ENCODE assay signal across 13 cellular contexts in genomic region chr2:62217980-62218379, GRCh38. TPM values are rescaled to one million over a fixed set of nuclear protein-coding genes. Genes with fewer than 3 reads are reported as not detected.
A peak's percentile ranks its signal among the peaks of the same experiment; 100 is the strongest.
DNase-seq lines count a peak whose midpoint lies in the region; ATAC-seq, FAIRE-seq and TF ChIP-seq lines count a peak whose summit lies in the region.
"Had no signal": no experiment of that assay in that cellular context is flagged by ENCODE, and none has a peak within 500 bp of the region (broad histone marks: within the 10 kb centered on the region; RNA-seq: fewer than 3 reads in every experiment).

No MANE protein-coding gene starts in this region.

- H3K4me1 ChIP-seq in astrocyte (ENCODE audit: insufficient read depth, low read length) (peaks cover 19% of the 10 kb centered on the region), kidney (ENCODE audit: control insufficient read depth in 1 of 2, insufficient read depth in 1 of 2, low read depth in 1 of 2, low read length in 2 of 2) (peaks cover 50 to 53% of the 10 kb centered on the region in 2 donors), thyroid gland (peaks cover 18 to 63% of the 10 kb centered on the region in 2 donors)

- intact Hi-C loops in kidney (cut with DNase I) (no loop called here), thyroid gland (cut with DNase I) (no loop called here), Calu3 (cut with micrococcal nuclease; ENCODE audit: unreplicated experiment) (no loop called here)

- BruUV-seq in Calu3 (replicated peaks; lab: Mats Ljungman, UMichigan): no TSS peak

- H2AFZ ChIP-seq in astrocyte (ENCODE audit: low read depth, low read length): no peak overlapping the region

- H3K9me3 Mint-ChIP-seq in activated T-cell treated with anti-CD3 and anti-CD28 coated beads, Interleukin-2, amount 50 U/mL, for 72 hours: no peaks in the 10 kb centered on the region
- H3K9me3 Mint-ChIP-seq in astrocyte (ENCODE audit: unreplicated experiment) (peaks cover 8% of the 10 kb centered on the region), Calu3 (ENCODE audit: low read depth, unreplicated experiment) (no peaks in the 10 kb centered on the region)

- peak overlapping the region in 1 of 2 donors; percentile 23 for H3K4me3 Mint-ChIP-seq in activated T-cell treated with anti-CD3 and anti-CD28 coated beads, Interleukin-2, amount 50 U/mL, for 72 hours
- H3K4me3 Mint-ChIP-seq in astrocyte (ENCODE audit: unreplicated experiment) (peak overlapping the region; percentile 60), Calu3 (ENCODE audit: low read depth, unreplicated experiment) (no peak overlapping the region)

- no peaks in the 10 kb centered on the region for H3K36me3 ChIP-seq in astrocyte (ENCODE audit: insufficient read depth, low read length)
- peaks cover 0 to 3% of the 10 kb centered on the region in 2 donors for H3K36me3 ChIP-seq in kidney (ENCODE audit: control insufficient read depth in 1 of 2, insufficient read depth in 2 of 2, low read length in 2 of 2)
- H3K36me3 ChIP-seq in thyroid gland: peaks cover 1 to 5% of the 10 kb centered on the region in 2 donors

- peak overlapping the region; percentile 31 for H3K27ac Mint-ChIP-seq in activated T-cell treated with anti-CD3 and anti-CD28 coated beads, Interleukin-2, amount 50 U/mL, for 72 hours
- H3K27ac Mint-ChIP-seq in astrocyte (ENCODE audit: unreplicated experiment): peak overlapping the region; percentile 91
- no peak overlapping the region for H3K27ac Mint-ChIP-seq in Calu3 (ENCODE audit: unreplicated experiment)

- no peak for TF ChIP-seq POLR2A in thyroid gland (IDR thresholded peaks at IDR 0.05)

- TF ChIP-seq CTCF in astrocyte (IDR thresholded peaks at IDR 0.05; ENCODE audit: insufficient read depth, low read depth, low read length): no peak
- no peak for TF ChIP-seq CTCF in kidney (IDR thresholded peaks at IDR 0.05; ENCODE audit: borderline replicate concordance, extremely low read depth, insufficient read depth)
- no peak for TF ChIP-seq CTCF in thyroid gland (IDR thresholded peaks at IDR 0.05)
- no peak for TF ChIP-seq CTCF in Calu3 (IDR thresholded peaks at IDR 0.05; ENCODE audit: unreplicated experiment)

- ATAC-seq in activated T-cell treated with anti-CD3 and anti-CD28 coated beads, Interleukin-2, amount 50 U/mL, for 72 hours (replicated peaks in 1 of 2): no peak

- no peak for DNase-seq in activated T-cell treated with anti-CD3 and anti-CD28 coated beads, Interleukin-2, amount 50 U/mL, for 72 hours
- no peak for DNase-seq in activated T-cell treated with anti-CD3 and anti-CD28 coated beads, Interleukin-2, amount 50 U/mL, for 1 hour
- DNase-seq in astrocyte (ENCODE audit: low read depth) (peak; percentile 65), kidney (no peak), thyroid gland (no peak), SKM-1 treated with dmso at 0.1 percent for 144 hours (lab: John Stamatoyannopoulos, UW; ENCODE audit: unreplicated experiment) (no peak), Calu3 (no peak)
- no peak for DNase-seq in activated CD4-positive, CD25-positive, alpha-beta regulatory T cell treated with anti-CD3 and anti-CD28 coated beads, Interleukin-2, amount 50 U/mL, for 72 hours
- DNase-seq: ACHN, MM.1S, T-cell had no signal

- H3K27me3 ChIP-seq in astrocyte (ENCODE audit: insufficient read depth, low read length): no peaks in the 10 kb centered on the region
- no peaks in the 10 kb centered on the region for H3K27me3 ChIP-seq in thyroid gland

- H3K9ac ChIP-seq in astrocyte (ENCODE audit: low read length) (peak overlapping the region; percentile 24), kidney (ENCODE audit: low read length in 2 of 2) (no peak overlapping the region)

- peaks cover 16 to 33% of the 10 kb centered on the region in 2 donors for H3K36me3 Mint-ChIP-seq in activated T-cell treated with anti-CD3 and anti-CD28 coated beads, Interleukin-2, amount 50 U/mL, for 72 hours (ENCODE audit: insufficient read depth in 2 of 2)
- peaks cover 21% of the 10 kb centered on the region for H3K36me3 Mint-ChIP-seq in astrocyte (ENCODE audit: low read depth, unreplicated experiment)
- H3K36me3 Mint-ChIP-seq in Calu3 (ENCODE audit: insufficient read depth, unreplicated experiment): no peaks in the 10 kb centered on the region

- peaks cover 63% of the 10 kb centered on the region for H3K79me2 ChIP-seq in astrocyte (ENCODE audit: insufficient read depth, low read length)

- H3K27ac ChIP-seq in astrocyte (ENCODE audit: low read depth, low read length) (peak overlapping the region; percentile 45), kidney (ENCODE audit: low read depth in 2 of 2, low read length in 2 of 2) (peak overlapping the region; percentile 4 to 78), thyroid gland (peak overlapping the region in 2 of 3 donors; percentile 35 to 51)

- H3K4me3 ChIP-seq in astrocyte (ENCODE audit: insufficient read depth, low read depth, low read length) (no peak overlapping the region), kidney (ENCODE audit: low read length in 2 of 2) (no peak overlapping the region), thyroid gland (replicated peaks in 1 of 3) (no peak overlapping the region)

- H3K4me1 Mint-ChIP-seq in activated T-cell treated with anti-CD3 and anti-CD28 coated beads, Interleukin-2, amount 50 U/mL, for 72 hours (ENCODE audit: low read depth): peaks cover 95% of the 10 kb centered on the region
- H3K4me1 Mint-ChIP-seq in astrocyte (ENCODE audit: low read depth, unreplicated experiment) (peaks cover 53% of the 10 kb centered on the region), Calu3 (ENCODE audit: low read depth, unreplicated experiment) (peaks cover 28% of the 10 kb centered on the region)

- peak overlapping the region; percentile 57 for H3K4me2 ChIP-seq in astrocyte (ENCODE audit: low read length)

- CTCF ChIA-PET in Calu3 (lab: Charles Lee): no interaction called here

- H4K20me1 ChIP-seq in astrocyte (ENCODE audit: insufficient read depth, low read length): peaks cover 41% of the 10 kb centered on the region

- FAIRE-seq in astrocyte (lab: Jason Lieb, UNC) (no peak), kidney (lab: Jason Lieb, UNC) (no peak)
- FAIRE-seq: colon, GM19239 had no signal

- H3K27me3 Mint-ChIP-seq in activated T-cell treated with anti-CD3 and anti-CD28 coated beads, Interleukin-2, amount 50 U/mL, for 72 hours (ENCODE audit: low read depth): no peaks in the 10 kb centered on the region
- H3K27me3 Mint-ChIP-seq in astrocyte (ENCODE audit: low read depth, unreplicated experiment): no peaks in the 10 kb centered on the region
- no peaks in the 10 kb centered on the region for H3K27me3 Mint-ChIP-seq in Calu3 (ENCODE audit: unreplicated experiment)
- H3K27me3 Mint-ChIP-seq: T-cell had no signal

- H3K9me3 ChIP-seq in astrocyte (ENCODE audit: insufficient read depth, low read depth, low read length): no peaks in the 10 kb centered on the region
- no peaks in the 10 kb centered on the region for H3K9me3 ChIP-seq in kidney (ENCODE audit: control insufficient read depth in 1 of 2, low read length in 2 of 2)
- H3K9me3 ChIP-seq in thyroid gland: no peaks in the 10 kb centered on the region

- 74 to 86% methylated on average over 5 of the region's 5 CpGs for WGBS in thyroid gland, 2 donors

RNA-seq across cellular contexts. Expression of gene B3GNT2, which starts 22.1 kb away (rescaled TPM):
- 10 to 100 TPM; 46.2 to 47.2 TPM for total RNA-seq in activated T-cell treated with anti-CD3 and anti-CD28 coated beads, Interleukin-2, amount 50 U/mL, for 72 hours
- total RNA-seq in astrocyte (21.9 and 23.8 TPM in 2 replicates), kidney (35.0 TPM), thyroid gland (10 to 100 TPM; 18.9 to 37.1 (median 27.3) TPM), Calu3 (2022) (23.8 and 27.0 TPM in 2 replicates)
- 17.5 TPM for polyA plus RNA-seq in kidney (ENCODE audit: insufficient read depth, low read depth, low replicate concordance)
